In the genomic region with DNA sequence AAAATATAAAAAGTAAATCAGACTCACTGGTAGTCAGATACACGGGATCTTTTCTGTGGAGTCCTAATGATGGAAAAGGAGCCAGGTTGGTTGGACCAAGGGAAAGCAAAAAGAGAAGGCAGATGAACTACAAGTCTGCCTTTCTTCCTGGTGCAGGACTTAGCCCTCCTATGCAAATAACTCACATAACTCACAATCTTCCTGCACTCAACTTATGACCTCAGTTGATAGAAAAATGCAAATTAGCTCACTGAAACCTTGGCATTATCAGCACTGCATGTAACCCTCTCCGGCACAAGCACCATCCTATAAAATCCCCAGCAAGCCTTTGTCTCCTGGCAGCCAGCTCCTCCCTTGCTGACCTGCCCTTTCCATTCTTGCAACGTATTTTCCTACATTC, we compare ENCODE assay signal across 6 cellular contexts. TPM values are rescaled to one million over a fixed set of nuclear protein-coding genes. Genes with fewer than 3 reads are reported as not detected.
"Had no signal": no experiment of that assay in that cellular context is flagged by ENCODE, and none has a peak within 500 bp of the region (broad histone marks: within the 10 kb centered on the region; RNA-seq: fewer than 3 reads in every experiment).

No MANE protein-coding gene starts in this region.

RNA-seq across cellular contexts. Expression of a gene that starts 3.6 kb away (rescaled TPM):
- total RNA-seq: M059J, OCI-LY7, PC-3, T-cell had no signal
- polyA plus RNA-seq: SK-N-SH had no signal

RNA-seq across cellular contexts. Expression of a gene that starts 6.6 kb away (rescaled TPM):
- total RNA-seq: M059J, OCI-LY7, PC-3, SK-MEL-5, T-cell had no signal
- polyA plus RNA-seq: SK-N-SH had no signal

RNA-seq across cellular contexts. Expression of a gene that starts 16.6 kb away (rescaled TPM):
- total RNA-seq: M059J, OCI-LY7, PC-3, SK-MEL-5, T-cell had no signal
- polyA plus RNA-seq: SK-N-SH had no signal

RNA-seq across cellular contexts. Expression of a gene that starts 20.3 kb away (rescaled TPM):
- total RNA-seq: M059J, OCI-LY7, PC-3, SK-MEL-5, T-cell had no signal
- polyA plus RNA-seq: SK-N-SH had no signal

RNA-seq across cellular contexts. Expression of a gene that starts 27.9 kb away (rescaled TPM):
- total RNA-seq: M059J, OCI-LY7, PC-3, SK-MEL-5, T-cell had no signal
- polyA plus RNA-seq: SK-N-SH had no signal
